ENCODE assay signal across 15 cellular contexts in the genomic region with DNA sequence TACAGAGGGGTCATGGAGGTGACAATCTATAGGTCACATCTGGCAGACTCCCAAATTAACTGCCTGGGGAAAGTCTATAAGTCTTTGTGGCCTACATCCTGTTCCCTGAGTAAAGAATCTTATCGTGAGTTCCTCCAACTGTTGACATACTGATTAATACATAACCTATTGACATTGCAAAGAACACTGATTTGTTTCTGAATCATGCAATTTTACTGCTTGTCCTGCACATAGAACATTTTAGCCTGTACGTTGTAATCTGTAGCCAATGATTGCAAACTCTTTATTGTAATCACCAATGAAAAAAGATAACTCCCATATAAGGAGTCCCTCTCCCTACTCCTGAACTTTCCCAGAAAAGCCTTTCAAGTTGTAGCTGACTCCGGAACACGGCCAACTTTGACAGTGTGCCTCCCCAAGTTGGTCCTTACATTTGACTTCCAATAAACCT. TPM values are rescaled to one million over a fixed set of nuclear protein-coding genes. Genes with fewer than 3 reads are reported as not detected.
DNase-seq lines count a peak whose midpoint lies in the region; ATAC-seq and TF ChIP-seq lines count a peak whose summit lies in the region.
"Had no signal": no experiment of that assay in that cellular context is flagged by ENCODE, and none has a peak within 500 bp of the region (broad histone marks: within the 10 kb centered on the region; RNA-seq: fewer than 3 reads in every experiment).

No MANE protein-coding gene starts in this region.

- no peak for ATAC-seq in GM21825 (IDR thresholded peaks at IDR 0.05; ENCODE audit: unreplicated experiment)
- ATAC-seq in GM21619 (IDR thresholded peaks at IDR 0.05; ENCODE audit: unreplicated experiment): no peak
- ATAC-seq in GM21786 (IDR thresholded peaks at IDR 0.05; ENCODE audit: unreplicated experiment): no peak

- no peak for TF ChIP-seq POLR2A in stomach (IDR thresholded peaks at IDR 0.05)

- TF ChIP-seq EP300 in stomach (IDR thresholded peaks at IDR 0.05): no peak

- peaks cover 4 to 20% (median 8%) of the 10 kb centered on the region in 4 donors for H3K4me1 ChIP-seq in stomach
- H3K4me1 ChIP-seq: esophagus squamous epithelium had no signal

- TF ChIP-seq CTCF in cardiac fibroblast (IDR thresholded peaks at IDR 0.05; ENCODE audit: low read depth, low read length) (no peak), stomach (IDR thresholded peaks at IDR 0.05) (no peak)

- H3K36me3 ChIP-seq in stomach: no peaks in the 10 kb centered on the region
- H3K36me3 ChIP-seq: esophagus squamous epithelium had no signal

- intact Hi-C loops in stomach (cut with DNase I; ENCODE audit: low total_unique reads): no loop called here

- WGBS in stomach, 5 donors: 22 to 36% (median 28%) methylated on average over 4 of the region's 4 CpGs

- no peaks in the 10 kb centered on the region for H3K9me3 ChIP-seq in stomach
- H3K9me3 ChIP-seq: esophagus squamous epithelium had no signal

- H3K27me3 ChIP-seq in stomach: no peaks in the 10 kb centered on the region

- H3K27ac ChIP-seq in stomach: peak overlapping the region in 4 of 5 donors; percentile 46 to 68 (median 63)
- H3K27ac ChIP-seq: C4-2B, esophagus squamous epithelium had no signal

- DNase-seq in HuH-7 (ENCODE audit: low spot score) (peak; percentile 36), cardiac fibroblast (ENCODE audit: low read depth in 2 of 2) (peak; percentile 9 to 53), kidney glomerular epithelial cell (lab: John Stamatoyannopoulos, UW) (peak; percentile 81), stomach (peak; percentile 63), NCI-H1930 (lab: John Stamatoyannopoulos, UW) (no peak)
- DNase-seq: esophagus squamous epithelium, GOT3, Kasumi-1, NCI-H187, Right ventricle myocardium superior had no signal

- H3K4me3 ChIP-seq in cardiac fibroblast (replicated peaks in 1 of 2; ENCODE audit: low read depth in 2 of 2, low read length in 2 of 2) (no peak overlapping the region), stomach (no peak overlapping the region)
- H3K4me3 ChIP-seq: esophagus squamous epithelium had no signal

RNA-seq across cellular contexts. Expression of a gene that starts 18.8 kb away (rescaled TPM):
- total RNA-seq in stomach: not detected
- polyA plus RNA-seq in stomach: not detected
- total RNA-seq: esophagus squamous epithelium, G401, Right ventricle myocardium superior had no signal

Comparison
In these comparisons a context has a peak if more than half of its experiments do, and no peak if none do; other contexts are left out.
1. DNase-seq: peak in HuH-7 (single experiment), cardiac fibroblast (2 of 2), kidney glomerular epithelial cell (single experiment) and stomach (single experiment); none in NCI-H1930 (0 of 2).